In the genomic region with DNA sequence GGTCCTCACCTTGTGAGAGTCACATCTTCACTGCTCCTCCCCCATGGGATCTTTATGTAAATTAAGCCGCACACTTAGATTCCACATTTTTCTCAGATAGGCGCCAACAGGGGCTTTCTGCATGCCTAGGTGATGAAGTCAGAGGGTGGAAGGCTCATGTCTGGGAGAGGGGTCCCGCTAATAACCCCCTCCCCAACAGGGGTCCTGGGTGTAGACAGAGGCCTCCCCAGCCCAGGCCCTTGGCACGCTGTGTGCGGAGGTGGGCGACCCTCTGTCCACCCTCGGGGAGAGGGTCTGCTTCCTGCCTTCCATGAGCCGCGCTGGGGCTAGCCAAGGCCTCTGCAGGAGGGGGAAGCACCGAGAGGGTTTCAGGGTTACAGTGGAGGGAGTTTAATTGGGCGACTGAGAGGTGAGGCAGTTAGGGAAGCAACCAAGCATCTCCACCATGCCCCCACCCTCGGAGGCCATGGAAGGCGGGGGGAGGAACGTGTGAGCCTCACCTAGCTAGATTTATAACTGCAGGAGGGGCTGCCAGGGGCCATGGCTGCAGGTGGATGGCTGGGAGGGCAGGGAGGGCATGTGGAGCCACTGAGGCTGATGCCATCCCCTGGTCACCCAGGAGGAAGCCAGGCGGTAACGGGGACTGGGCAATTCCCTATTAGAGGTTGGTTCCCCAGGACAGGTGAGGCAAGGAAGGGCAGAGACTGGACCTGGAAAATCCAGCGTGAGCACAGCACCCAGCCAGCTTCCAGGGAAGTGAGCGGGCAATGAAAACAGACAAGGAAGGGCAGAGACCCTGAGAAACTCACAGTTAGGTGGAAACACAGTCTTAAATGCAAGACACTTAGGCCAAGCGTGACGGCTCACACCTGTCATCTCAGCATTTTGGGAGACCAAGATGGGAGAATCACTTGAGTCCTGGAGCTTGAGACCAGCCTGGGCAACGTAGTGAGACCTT, we compare ENCODE assay signal across 16 cellular contexts.
"Had no signal": no experiment of that assay in that cellular context is flagged by ENCODE, and none has a peak within 500 bp of the region (broad histone marks: within the 10 kb centered on the region; RNA-seq: fewer than 3 reads in every experiment).

No MANE protein-coding gene starts in this region.

- DNase-seq: activated B cell treated with CpG ODN at 0.5 μM for 24 hours; activated CD4-positive, alpha-beta T cell treated with anti-CD3 and anti-CD28 coated beads, Interleukin-2, amount 10 ng/mL, durations not matched to agents 24 days and 14 days; activated CD8-positive, alpha-beta memory T cell treated with anti-CD3 and anti-CD28 coated beads for 24 hours; brain microvascular endothelial cell; hippocampal formation; left lung; stimulated activated CD4-positive, alpha-beta T cell treated with anti-CD3 and anti-CD28 coated beads, Interleukin-4, amount 100 ng/mL, for 4 hours; T-helper 1 cell had no signal

- H3K36me3 ChIP-seq: brain microvascular endothelial cell, left lung, ovary, thyroid gland had no signal

- H3K27me3 ChIP-seq: brain microvascular endothelial cell, ovary, thyroid gland had no signal

- H3K9me3 ChIP-seq: ovary, thyroid gland had no signal

- ATAC-seq: esophagus mucosa had no signal

- H3K4me3 ChIP-seq: dorsolateral prefrontal cortex, left lung, ovary, SK-N-MC, thyroid gland had no signal

- H3K4me1 Mint-ChIP-seq: activated naive CD4-positive, alpha-beta T cell treated with anti-CD3 and anti-CD28 coated beads, Interleukin-2, amount 50 U/mL, for 24 hours had no signal

- H3K9me3 Mint-ChIP-seq: activated naive CD4-positive, alpha-beta T cell treated with anti-CD3 and anti-CD28 coated beads, Interleukin-2, amount 50 U/mL, for 24 hours had no signal

- H3K4me3 Mint-ChIP-seq: activated B cell treated with CpG ODN at 0.5 μM for 24 hours; activated CD4-positive, alpha-beta T cell treated with anti-CD3 and anti-CD28 coated beads, Interleukin-2, amount 10 ng/mL, durations not matched to agents 24 days and 14 days; activated naive CD4-positive, alpha-beta T cell treated with anti-CD3 and anti-CD28 coated beads, Interleukin-2, amount 50 U/mL, for 24 hours; memory B cell had no signal

- H3K27ac ChIP-seq: brain microvascular endothelial cell, left lung, ovary, SK-N-MC, thyroid gland had no signal

- H3K27ac Mint-ChIP-seq: activated B cell treated with CpG ODN at 0.5 μM for 24 hours; activated CD4-positive, alpha-beta T cell treated with anti-CD3 and anti-CD28 coated beads, Interleukin-2, amount 10 ng/mL, durations not matched to agents 24 days and 14 days; activated naive CD4-positive, alpha-beta T cell treated with anti-CD3 and anti-CD28 coated beads, Interleukin-2, amount 50 U/mL, for 24 hours; memory B cell had no signal

- FAIRE-seq: endometrium had no signal

- H3K36me3 Mint-ChIP-seq: activated naive CD4-positive, alpha-beta T cell treated with anti-CD3 and anti-CD28 coated beads, Interleukin-2, amount 50 U/mL, for 24 hours; memory B cell had no signal
